ENCODE assay signal across 1 cellular context in the genomic region with DNA sequence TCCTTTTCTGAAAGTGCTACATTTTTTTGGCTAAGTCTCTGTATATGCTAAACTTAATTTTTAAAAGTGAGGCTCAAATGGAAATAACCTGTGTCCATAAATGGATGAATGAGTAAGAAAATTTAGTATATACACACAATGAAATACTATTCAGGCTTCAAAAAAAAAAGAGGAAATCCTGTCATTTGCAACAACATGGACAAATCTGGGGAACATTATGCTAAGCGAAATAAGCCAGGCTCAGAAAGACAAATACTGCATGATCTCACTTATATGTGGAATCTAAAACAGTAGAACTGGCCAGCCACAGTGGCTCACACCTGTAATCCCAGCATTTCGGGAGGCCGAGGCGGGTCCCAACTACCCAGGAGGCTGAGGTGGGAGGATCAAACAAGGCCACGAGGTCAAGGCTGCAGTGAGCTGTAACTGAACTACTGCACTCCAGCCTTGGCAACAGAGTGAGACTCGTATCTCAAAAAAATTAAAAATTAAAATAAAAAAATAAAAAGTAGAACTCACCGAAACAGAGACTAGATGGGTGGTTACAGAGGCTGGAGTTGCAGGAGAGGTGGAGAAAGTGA.
A peak's percentile ranks its signal among the peaks of the same experiment; 100 is the strongest.
TF ChIP-seq lines count a peak whose summit lies in the region.

No MANE protein-coding gene starts in this region.

TF ChIP-seq in K562, 482 proteins besides CTCF, POLR2A, EP300 and RAD21:
- TF ChIP-seq SPI1 (IDR thresholded peaks at IDR 0.05; ENCODE audit: borderline replicate concordance, low read depth, low read length) (peak; percentile 30; the same call in 1 of the 2 replicates), ZNF764 (CRISPR knock-in tag; IDR thresholded peaks at IDR 0.05; ENCODE audit: low read depth) (no peak)
TF ChIP-seq in K562: peak in this region for 1.
